20 cellular contexts compared by ENCODE assay signal in genomic region chr6:50520325-50520724, GRCh38.
"Had no signal": no experiment of that assay in that cellular context is flagged by ENCODE, and none has a peak within 500 bp of the region (broad histone marks: within the 10 kb centered on the region; RNA-seq: fewer than 3 reads in every experiment).

No MANE protein-coding gene starts in this region.

- H3K4me3 Mint-ChIP-seq: T-cell had no signal

- H3K36me3 ChIP-seq: SJSA1 had no signal

- H3K27me3 Mint-ChIP-seq: T-cell had no signal

- H3K9me3 ChIP-seq: SJSA1, SK-N-SH had no signal

- ATAC-seq: T-cell had no signal

- H3K27me3 ChIP-seq: SJSA1 had no signal

- H3K9ac ChIP-seq: SK-N-SH had no signal

- H3K4me1 ChIP-seq: SJSA1 had no signal

- H3K27ac ChIP-seq: SJSA1 had no signal

- DNase-seq: KBM-7, MV-4-11, NCI-H1105, NCI-H1417, NCI-H1436 treated with DMSO at 0.1 percent for 48 hours, NCI-H1694, NCI-H187 treated with DMSO at 0.1 percent for 48 hours, NCI-H2029 treated with DMSO at 0.1 percent for 48 hours, NCI-H2227 treated with DMSO at 0.1 percent for 48 hours, NCI-H524, NCI-H526 treated with DMSO at 0.1 percent for 48 hours, NCI-H774, Right ventricle myocardium superior, RPMI8226, SIG-M5, SK-N-SH, SW 1271, T-cell had no signal

- H3K36me3 Mint-ChIP-seq: T-cell had no signal

- FAIRE-seq: RCC 7860 had no signal

- H3K4me3 ChIP-seq: SJSA1 had no signal

- H3K4me1 Mint-ChIP-seq: T-cell had no signal

- H3K4me2 ChIP-seq: SK-N-SH had no signal

- H3K27ac Mint-ChIP-seq: T-cell had no signal
